ENCODE assay signal across 17 cellular contexts in the genomic region with DNA sequence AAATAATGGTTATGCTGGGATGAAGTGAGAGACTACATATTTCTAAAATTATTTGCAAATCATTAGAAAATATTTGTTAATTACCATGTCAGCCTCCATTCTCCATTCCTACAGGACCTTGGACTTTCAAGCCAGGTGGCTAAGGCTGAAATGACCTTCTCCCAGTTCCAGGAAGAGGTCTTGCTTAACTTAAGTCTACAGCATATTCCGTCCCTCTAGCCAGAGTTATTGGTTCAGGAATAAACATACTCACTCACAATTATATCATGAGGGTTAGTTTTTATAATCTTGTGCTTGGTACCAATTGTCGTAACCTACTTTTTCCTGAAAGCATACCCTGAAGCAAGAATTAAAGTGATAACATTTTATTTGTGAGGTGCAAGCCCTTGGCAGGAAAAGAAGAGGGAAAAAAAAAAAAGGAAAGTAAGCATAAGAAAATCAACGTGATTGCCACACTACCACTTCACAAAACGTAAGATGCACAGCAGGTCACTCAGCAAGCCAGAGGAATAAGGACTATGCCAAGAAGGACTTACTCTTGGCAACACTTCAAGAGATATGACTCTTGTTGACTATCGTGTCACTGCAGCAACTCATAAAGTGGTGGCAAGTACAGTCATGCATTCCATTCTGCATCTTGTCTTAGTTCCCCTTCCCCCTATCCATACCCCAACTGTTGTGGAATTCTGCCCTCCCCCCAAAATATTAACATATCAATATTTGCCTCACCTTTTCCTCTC.
DNase-seq lines count a peak whose midpoint lies in the region; ATAC-seq and TF ChIP-seq lines count a peak whose summit lies in the region.
"Had no signal": no experiment of that assay in that cellular context is flagged by ENCODE, and none has a peak within 500 bp of the region (broad histone marks: within the 10 kb centered on the region; RNA-seq: fewer than 3 reads in every experiment).

No MANE protein-coding gene starts in this region.

- H2AFZ ChIP-seq in neuronal stem cell (ENCODE audit: low read length) = no peak overlapping the region

- no peak overlapping the region for H3K18ac ChIP-seq in neuronal stem cell (ENCODE audit: low read length)

- CTCF ChIA-PET in A673 (lab: Charles Lee) = no interaction called here

- H3K27me3 ChIP-seq in A673 (replicated peaks; ENCODE audit: insufficient read depth, low read depth, low read length, poor library complexity) = no peaks in the 10 kb centered on the region
- no peaks in the 10 kb centered on the region for H3K27me3 ChIP-seq in brain microvascular endothelial cell (replicated peaks)
- no peaks in the 10 kb centered on the region for H3K27me3 ChIP-seq in neuronal stem cell (ENCODE audit: control insufficient read depth in 3 of 3, insufficient read depth in 3 of 3, low read depth in 1 of 3, low read length in 3 of 3)
- H3K27me3 ChIP-seq: neutrophil had no signal

- no peak overlapping the region for H4K91ac ChIP-seq in neuronal stem cell (ENCODE audit: low read depth, low read length, poor library complexity)

- no peak overlapping the region for H3K4ac ChIP-seq in neuronal stem cell (ENCODE audit: low read length)

- H3K4me1 ChIP-seq in A673 (ENCODE audit: insufficient read depth, low read length, poor library complexity, severe bottlenecking) = peaks cover 27% of the 10 kb centered on the region
- H3K4me1 ChIP-seq in neuronal stem cell (ENCODE audit: control insufficient read depth in 2 of 2, insufficient read depth in 1 of 2, low read depth in 1 of 2, low read length in 2 of 2) = peaks cover 0 to 13% of the 10 kb centered on the region in 2 donors

- TF ChIP-seq CTCF in A673 (conservative IDR thresholded peaks at IDR 0.05; ENCODE audit: low read depth, low read length) = no peak
- TF ChIP-seq CTCF in brain microvascular endothelial cell (IDR thresholded peaks at IDR 0.05; ENCODE audit: low read depth, low read length, missing control alignments) = no peak

- no peak overlapping the region for H2BK15ac ChIP-seq in neuronal stem cell (ENCODE audit: low read length)

- no peak overlapping the region for H3K23ac ChIP-seq in neuronal stem cell (ENCODE audit: low read depth, low read length, poor library complexity)

- H2BK12ac ChIP-seq in neuronal stem cell (ENCODE audit: low read length) = no peak overlapping the region

- H4K8ac ChIP-seq in neuronal stem cell (ENCODE audit: low read depth, low read length) = no peak overlapping the region

- in situ Hi-C loops in brain microvascular endothelial cell (cut with HindIII; ENCODE audit: low pct_ligation_motif_present, low sequenced_read_pairs) = no loop called here

- H3K4me3 ChIP-seq in A673 (ENCODE audit: low read depth, low read length, poor library complexity, severe bottlenecking) = no peak overlapping the region
- H3K4me3 ChIP-seq in brain microvascular endothelial cell (ENCODE audit: low read depth, low read length) = no peak overlapping the region
- no peak overlapping the region for H3K4me3 ChIP-seq in neuronal stem cell (ENCODE audit: low read length in 2 of 2)

- BruUV-seq in A673 (replicated peaks; lab: Mats Ljungman, UMichigan) = no TSS peak

- DNase-seq in A673 (ENCODE audit: low spot score) (peak; percentile 57), HT1080 (ENCODE audit: low read depth) (peak; percentile 73), brain microvascular endothelial cell (peak; percentile 48), kidney tubule cell (ENCODE audit: low spot score) (peak; percentile 82), neuronal stem cell (ENCODE audit: low spot score) (no peak), foreskin melanocyte (no peak)
- DNase-seq: activated CD4-positive, alpha-beta memory T cell treated with anti-CD3 and anti-CD28 coated beads for 36 hours; activated T-cell treated with anti-CD3 and anti-CD28 coated beads, Interleukin-2, amount 50 U/mL, for 24 hours; AML-193; GOT3; NCI-H1092; NCI-H774; retina had no signal

- ATAC-seq in HG03571 (IDR thresholded peaks at IDR 0.05; ENCODE audit: unreplicated experiment) (no peak), HG02885 (IDR thresholded peaks at IDR 0.05; ENCODE audit: poor library complexity, unreplicated experiment) (no peak)
- ATAC-seq: esophagus mucosa had no signal

- intact Hi-C loops in A673 (cut with micrococcal nuclease; ENCODE audit: unreplicated experiment) = no loop called here

- H3K4me2 ChIP-seq in neuronal stem cell (ENCODE audit: insufficient read depth, low read length, poor library complexity, severe bottlenecking) = no peak overlapping the region

- no peak overlapping the region for H3K27ac ChIP-seq in A673 (ENCODE audit: low read depth, low read length, poor library complexity, severe bottlenecking)
- H3K27ac ChIP-seq in brain microvascular endothelial cell = no peak overlapping the region
- no peak overlapping the region for H3K27ac ChIP-seq in neuronal stem cell (replicated peaks; ENCODE audit: low read length)
- H3K27ac ChIP-seq: neutrophil had no signal

- H3K79me1 ChIP-seq in neuronal stem cell (ENCODE audit: low read depth, low read length) = no peaks in the 10 kb centered on the region

- H3K14ac ChIP-seq in neuronal stem cell (ENCODE audit: low read length) = no peak overlapping the region

- no peak overlapping the region for H2AK5ac ChIP-seq in neuronal stem cell (ENCODE audit: low read depth, low read length)

- no peaks in the 10 kb centered on the region for H3K36me3 ChIP-seq in A673 (ENCODE audit: insufficient read depth, low read length, poor library complexity, severe bottlenecking)
- no peaks in the 10 kb centered on the region for H3K36me3 ChIP-seq in brain microvascular endothelial cell (replicated peaks)
- no peaks in the 10 kb centered on the region for H3K36me3 ChIP-seq in neuronal stem cell (replicated peaks in 1 of 2; ENCODE audit: control insufficient read depth in 2 of 2, insufficient read depth in 2 of 2, low read length in 2 of 2)
- H3K36me3 ChIP-seq: neutrophil had no signal

- POLR2A ChIA-PET in A673 (lab: Charles Lee; ENCODE audit: low non-redundant PET) = no interaction called here

- H3K9me3 ChIP-seq in A673 (ENCODE audit: low read depth, low read length, poor library complexity, severe bottlenecking) (no peaks in the 10 kb centered on the region), neuronal stem cell (replicated peaks in 1 of 2; ENCODE audit: control insufficient read depth in 2 of 2, insufficient read depth in 1 of 2, low read depth in 1 of 2, low read length in 2 of 2) (no peaks in the 10 kb centered on the region)
- H3K9me3 ChIP-seq: neutrophil had no signal

- no peak overlapping the region for H3K9ac ChIP-seq in neuronal stem cell (ENCODE audit: low read depth, low read length, poor library complexity)

- H2BK120ac ChIP-seq in neuronal stem cell (ENCODE audit: low read depth, low read length) = no peak overlapping the region

- no peak overlapping the region for H2BK5ac ChIP-seq in neuronal stem cell (ENCODE audit: low read length)

- no CpG with 5 or more reads among the region's 5 CpGs for WGBS in neuronal stem cell (ENCODE audit: extremely low coverage in 2 of 2, insufficient read length in 2 of 2, insufficient replicate concordance in 1 of 2), 2 donors

Comparison
In these comparisons a context has a peak if more than half of its experiments do, and no peak if none do; other contexts are left out.
1. DNase-seq: peak in A673 (single experiment), HT1080 (single experiment), brain microvascular endothelial cell (single experiment) and kidney tubule cell (single experiment); none in neuronal stem cell (single experiment) and foreskin melanocyte (single experiment).